Comparison of ENCODE assay signal across 25 cellular contexts in the genomic region with DNA sequence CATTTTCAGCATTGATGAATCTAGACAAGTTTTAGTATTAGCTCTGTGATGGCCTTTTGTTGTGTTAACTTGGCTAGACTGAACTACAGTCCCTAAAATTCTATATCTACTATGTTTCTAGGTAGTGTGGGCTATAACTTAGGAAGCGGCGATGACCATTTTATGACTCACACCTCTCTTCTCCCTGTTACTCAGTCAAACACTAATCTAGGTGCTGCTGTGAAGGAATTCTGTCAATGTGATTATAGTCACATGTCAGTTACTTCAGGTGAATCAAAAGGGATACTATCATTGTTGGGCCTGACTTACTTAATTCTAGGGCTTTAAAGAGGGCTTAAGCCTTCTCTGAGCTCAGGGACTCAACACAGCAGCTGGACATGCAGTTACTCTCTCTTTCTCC.
"Had no signal": no experiment of that assay in that cellular context is flagged by ENCODE, and none has a peak within 500 bp of the region (broad histone marks: within the 10 kb centered on the region; RNA-seq: fewer than 3 reads in every experiment).

No MANE protein-coding gene starts in this region.

- H3K27ac Mint-ChIP-seq: activated naive CD4-positive, alpha-beta T cell treated with anti-CD3 and anti-CD28 coated beads, Interleukin-2, amount 50 U/mL, for 24 hours; naive B cell; neural progenitor cell; type B pancreatic cell; WTC11 had no signal

- H3K36me3 ChIP-seq: esophagus muscularis mucosa, gastroesophageal sphincter, heart left ventricle, lower lobe of right lung, neural progenitor cell, sigmoid colon, thoracic aorta had no signal

- H3K27me3 ChIP-seq: esophagus muscularis mucosa, gastroesophageal sphincter, heart left ventricle, neural progenitor cell, sigmoid colon had no signal

- H3K9me3 Mint-ChIP-seq: type B pancreatic cell, WTC11 had no signal

- H3K4me3 Mint-ChIP-seq: activated naive CD4-positive, alpha-beta T cell treated with anti-CD3 and anti-CD28 coated beads, Interleukin-2, amount 50 U/mL, for 24 hours; brain; naive B cell; neural progenitor cell; type B pancreatic cell; WTC11 had no signal

- ATAC-seq: gastroesophageal sphincter, heart left ventricle, left lobe of liver, lower lobe of right lung, WTC11 had no signal

- H3K36me3 Mint-ChIP-seq: activated naive CD4-positive, alpha-beta T cell treated with anti-CD3 and anti-CD28 coated beads, Interleukin-2, amount 50 U/mL, for 24 hours; brain; naive B cell; neural progenitor cell; type B pancreatic cell; WTC11 had no signal

- DNase-seq: activated gamma-delta T cell treated with Interleukin-2 at 50 U/mL for 16 hours; activated T-cell treated with anti-CD3 and anti-CD28 coated beads, Interleukin-2, amount 50 U/mL, for 1 hour; anterior cingulate cortex; central memory CD4-positive, alpha-beta T cell; dermis blood vessel endothelial cell; effector CD8-positive, alpha-beta T cell; heart left ventricle; lower lobe of right lung; naive B cell; posterior cingulate gyrus; retina; sigmoid colon; stimulated activated CD4-positive, alpha-beta T cell treated with anti-CD3 and anti-CD28 coated beads, Interleukin-4, amount 100 ng/mL, for 1 hour; stimulated activated naive CD4-positive, alpha-beta T cell treated with Interleukin-2 at 50 U/mL for 16 hours; T-helper 1 cell had no signal

- H3K4me1 Mint-ChIP-seq: activated naive CD4-positive, alpha-beta T cell treated with anti-CD3 and anti-CD28 coated beads, Interleukin-2, amount 50 U/mL, for 24 hours; naive B cell had no signal

- H3K4me3 ChIP-seq: esophagus muscularis mucosa, gastroesophageal sphincter, heart left ventricle, lower lobe of right lung, neural progenitor cell, sigmoid colon, smooth muscle cell, thoracic aorta had no signal

- H3K27me3 Mint-ChIP-seq: activated naive CD4-positive, alpha-beta T cell treated with anti-CD3 and anti-CD28 coated beads, Interleukin-2, amount 50 U/mL, for 24 hours; brain; naive B cell; type B pancreatic cell had no signal
